In the genomic region with DNA sequence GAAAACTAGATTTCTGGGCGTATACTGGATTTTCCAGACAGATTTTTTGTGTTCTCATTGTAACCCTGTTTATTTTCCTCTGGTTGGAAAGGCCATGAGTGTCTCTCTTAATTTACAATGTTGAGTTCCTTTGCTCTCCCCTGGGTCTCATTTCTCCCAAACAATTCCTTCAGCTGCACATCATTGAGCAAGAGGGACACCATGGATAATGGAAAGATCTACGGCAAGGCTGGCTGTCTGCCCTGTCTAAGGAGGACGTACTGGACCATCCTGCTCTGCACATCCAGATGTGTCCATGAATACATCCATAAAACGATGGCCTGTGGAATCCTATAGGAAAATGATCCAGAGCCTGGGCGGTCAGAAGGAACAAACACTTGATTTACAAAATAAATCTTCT, we compare ENCODE assay signal across 20 cellular contexts.
DNase-seq lines count a peak whose midpoint lies in the region; ATAC-seq and TF ChIP-seq lines count a peak whose summit lies in the region.
"Had no signal": no experiment of that assay in that cellular context is flagged by ENCODE, and none has a peak within 500 bp of the region (broad histone marks: within the 10 kb centered on the region; RNA-seq: fewer than 3 reads in every experiment).

No MANE protein-coding gene starts in this region.

- peaks cover 4% of the 10 kb centered on the region for H3K27me3 Mint-ChIP-seq in Caco-2 (ENCODE audit: insufficient read depth, unreplicated experiment)
- H3K27me3 Mint-ChIP-seq: CD4-positive, alpha-beta T cell had no signal

- no peak overlapping the region for H3K4me3 ChIP-seq in right cardiac atrium (ENCODE audit: low read length)
- no peak overlapping the region for H3K4me3 ChIP-seq in left ventricle myocardium inferior
- H3K4me3 ChIP-seq in neuronal stem cell (ENCODE audit: low read length in 2 of 2), result no peak overlapping the region
- H3K4me3 ChIP-seq in tibial nerve, result no peak overlapping the region
- H3K4me3 ChIP-seq in Caco-2 (ENCODE audit: low read depth, low read length), result no peak overlapping the region
- H3K4me3 ChIP-seq: GM12878, GM23248, HAP-1 had no signal

- intact Hi-C loops in Right ventricle myocardium superior (cut with DNase I) (no loop called here), right cardiac atrium (cut with DNase I) (loop anchor here in 1 of 4 donors (10.0 kb wide), 1 partner anchor 938 kb away; no protein-coding TSS in a partner anchor), left ventricle myocardium inferior (cut with micrococcal nuclease) (no loop called here), Caco-2 (cut with micrococcal nuclease; ENCODE audit: unreplicated experiment) (loop anchor here (10.0 kb wide), 2 partner anchors 88 to 258 kb away; no protein-coding TSS in a partner anchor)

- H3K18ac ChIP-seq in neuronal stem cell (ENCODE audit: low read length), result peak overlapping the region; percentile 79

- H3K4me1 Mint-ChIP-seq in Caco-2 (ENCODE audit: low read depth, unreplicated experiment), result no peaks in the 10 kb centered on the region

- H3K4me1 ChIP-seq in right cardiac atrium (ENCODE audit: control insufficient read depth, insufficient read depth, low read length) (no peaks in the 10 kb centered on the region), left ventricle myocardium inferior (no peaks in the 10 kb centered on the region), neuronal stem cell (ENCODE audit: control insufficient read depth in 2 of 2, insufficient read depth in 1 of 2, low read depth in 1 of 2, low read length in 2 of 2) (peaks cover 0 to 2% of the 10 kb centered on the region in 2 donors), tibial nerve (no peaks in the 10 kb centered on the region), Caco-2 (no peaks in the 10 kb centered on the region)
- H3K4me1 ChIP-seq: HAP-1 had no signal

- H3K79me1 ChIP-seq in neuronal stem cell (ENCODE audit: low read depth, low read length), result no peaks in the 10 kb centered on the region

- no peak overlapping the region for H3K23ac ChIP-seq in neuronal stem cell (ENCODE audit: low read depth, low read length, poor library complexity)

- no peak overlapping the region for H3K4me2 ChIP-seq in neuronal stem cell (ENCODE audit: insufficient read depth, low read length, poor library complexity, severe bottlenecking)

- no peak overlapping the region for H2BK12ac ChIP-seq in neuronal stem cell (ENCODE audit: low read length)

- no peak overlapping the region for H3K9ac ChIP-seq in neuronal stem cell (ENCODE audit: low read depth, low read length, poor library complexity)
- H3K9ac ChIP-seq: GM23248 had no signal

- H2BK15ac ChIP-seq in neuronal stem cell (ENCODE audit: low read length), result no peak overlapping the region

- TF ChIP-seq EP300 in tibial nerve (IDR thresholded peaks at IDR 0.05), result peak in 1 of 2 donors; percentile 88

- no peaks in the 10 kb centered on the region for H3K27me3 ChIP-seq in right cardiac atrium (ENCODE audit: control insufficient read depth, insufficient read depth)
- peaks cover 29% of the 10 kb centered on the region for H3K27me3 ChIP-seq in left ventricle myocardium inferior (ENCODE audit: low read depth)
- H3K27me3 ChIP-seq in neuronal stem cell (ENCODE audit: control insufficient read depth in 3 of 3, insufficient read depth in 3 of 3, low read depth in 1 of 3, low read length in 3 of 3), result no peaks in the 10 kb centered on the region
- H3K27me3 ChIP-seq in tibial nerve, result no peaks in the 10 kb centered on the region
- no peaks in the 10 kb centered on the region for H3K27me3 ChIP-seq in Caco-2 (replicated peaks; ENCODE audit: control insufficient read depth, insufficient read depth, low read length)

- no peak overlapping the region for H3K27ac Mint-ChIP-seq in Caco-2 (ENCODE audit: unreplicated experiment)
- H3K27ac Mint-ChIP-seq: CD4-positive, alpha-beta T cell had no signal

- ATAC-seq in Right ventricle myocardium superior (ENCODE audit: poor library complexity) (peak; percentile 79), right cardiac atrium (no peak)
- ATAC-seq: GM12878 had no signal

- H3K9me3 ChIP-seq in right cardiac atrium (ENCODE audit: control insufficient read depth, low read length) (no peaks in the 10 kb centered on the region), left ventricle myocardium inferior (replicated peaks) (no peaks in the 10 kb centered on the region), neuronal stem cell (replicated peaks in 1 of 2; ENCODE audit: control insufficient read depth in 2 of 2, insufficient read depth in 1 of 2, low read depth in 1 of 2, low read length in 2 of 2) (peaks cover 0 to 2% of the 10 kb centered on the region in 2 donors), tibial nerve (no peaks in the 10 kb centered on the region), Caco-2 (no peaks in the 10 kb centered on the region)
- H3K9me3 ChIP-seq: HAP-1 had no signal

- H4K91ac ChIP-seq in neuronal stem cell (ENCODE audit: low read depth, low read length, poor library complexity), result no peak overlapping the region

- no peak for TF ChIP-seq CTCF in left ventricle myocardium inferior (IDR thresholded peaks at IDR 0.05; ENCODE audit: borderline replicate concordance)
- TF ChIP-seq CTCF in tibial nerve (IDR thresholded peaks at IDR 0.05), result no peak
- no peak for TF ChIP-seq CTCF in Caco-2 (IDR thresholded peaks at IDR 0.05; ENCODE audit: insufficient read depth in 1 of 2, low read depth in 1 of 2, low read length in 1 of 2, severe bottlenecking in 1 of 2, unreplicated experiment in 1 of 2)

- no peak overlapping the region for H4K8ac ChIP-seq in neuronal stem cell (ENCODE audit: low read depth, low read length)

- H2BK120ac ChIP-seq in neuronal stem cell (ENCODE audit: low read depth, low read length), result no peak overlapping the region

- H3K36me3 ChIP-seq in left ventricle myocardium inferior, result no peaks in the 10 kb centered on the region
- no peaks in the 10 kb centered on the region for H3K36me3 ChIP-seq in neuronal stem cell (replicated peaks in 1 of 2; ENCODE audit: control insufficient read depth in 2 of 2, insufficient read depth in 2 of 2, low read length in 2 of 2)
- H3K36me3 ChIP-seq in tibial nerve, result no peaks in the 10 kb centered on the region
- H3K36me3 ChIP-seq in Caco-2 (ENCODE audit: control insufficient read depth, insufficient read depth, low read length), result no peaks in the 10 kb centered on the region
- H3K36me3 ChIP-seq: HAP-1 had no signal

- no peaks in the 10 kb centered on the region for H3K36me3 Mint-ChIP-seq in Caco-2 (ENCODE audit: insufficient read depth, unreplicated experiment)

- H3K27ac ChIP-seq in right cardiac atrium (ENCODE audit: low read length), result no peak overlapping the region
- no peak overlapping the region for H3K27ac ChIP-seq in left ventricle myocardium inferior (replicated peaks)
- H3K27ac ChIP-seq in neuronal stem cell (replicated peaks; ENCODE audit: low read length), result no peak overlapping the region
- no peak overlapping the region for H3K27ac ChIP-seq in tibial nerve
- H3K27ac ChIP-seq: GM23248 had no signal

- no peak for TF ChIP-seq POLR2A in tibial nerve (IDR thresholded peaks at IDR 0.05)

- CTCF ChIA-PET in Caco-2 (lab: Charles Lee), result interaction anchor here (3.1 kb wide), 1 partner anchor 146 kb away, joined by 51 read pairs; no protein-coding TSS in a partner anchor

- no peak overlapping the region for H3K4me3 Mint-ChIP-seq in Caco-2 (ENCODE audit: unreplicated experiment)
- H3K4me3 Mint-ChIP-seq: CD4-positive, alpha-beta T cell had no signal

- WGBS in right cardiac atrium, result 63% methylated on average over 5 of the region's 5 CpGs
- no CpG with 5 or more reads among the region's 5 CpGs for WGBS in neuronal stem cell (ENCODE audit: extremely low coverage in 2 of 2, insufficient read length in 2 of 2, insufficient replicate concordance in 1 of 2), 2 donors
- WGBS in tibial nerve, 2 donors, result 64 to 68% methylated on average over 5 of the region's 5 CpGs

- H2AFZ ChIP-seq in neuronal stem cell (ENCODE audit: low read length), result peak overlapping the region; percentile 25
- H2AFZ ChIP-seq: GM23248 had no signal

- no peak overlapping the region for H2BK5ac ChIP-seq in neuronal stem cell (ENCODE audit: low read length)

- peaks cover 3% of the 10 kb centered on the region for H3K9me3 Mint-ChIP-seq in Caco-2 (ENCODE audit: unreplicated experiment)
- H3K9me3 Mint-ChIP-seq: CD4-positive, alpha-beta T cell had no signal

- POLR2A ChIA-PET in Caco-2 (lab: Charles Lee), result no interaction called here

- H2AK5ac ChIP-seq in neuronal stem cell (ENCODE audit: low read depth, low read length), result no peak overlapping the region

- BruUV-seq in Caco-2 (replicated peaks; lab: Mats Ljungman, UMichigan), result no TSS peak

- H3K4ac ChIP-seq in neuronal stem cell (ENCODE audit: low read length), result no peak overlapping the region

- DNase-seq in Right ventricle myocardium superior, result peak; percentile 53
- DNase-seq in right cardiac atrium, result no peak
- DNase-seq in left ventricle myocardium inferior, result peak; percentile 50
- no peak for DNase-seq in neuronal stem cell (ENCODE audit: low spot score)
- peak; percentile 54 to 74 for DNase-seq in tibial nerve (ENCODE audit: low spot score in 2 of 2)
- no peak for DNase-seq in NCI-H2196 treated with DMSO at 0.1 percent for 48 hours (lab: John Stamatoyannopoulos, UW; ENCODE audit: unreplicated experiment)
- no peak for DNase-seq in midbrain (lab: John Stamatoyannopoulos, UW)
- no peak for DNase-seq in Caco-2
- DNase-seq: Calu3; CD4-positive, alpha-beta T cell; EL; GM23248; IMR-90; NCI-H1417 treated with DMSO at 0.1 percent for 48 hours; NCI-H1930; NCI-H526 treated with DMSO at 0.1 percent for 48 hours; NK-92 treated with Interleukin-12 subunit alpha and Interleukin-12 subunit beta, amount 100 ng/mL, for 24 hours; SHP77 had no signal

- no peak overlapping the region for H3K14ac ChIP-seq in neuronal stem cell (ENCODE audit: low read length)

Comparison
In these comparisons a context has a peak if more than half of its experiments do, and no peak if none do; other contexts are left out.
1. DNase-seq: peak in Right ventricle myocardium superior (single experiment), left ventricle myocardium inferior (single experiment) and tibial nerve (2 of 2); none in right cardiac atrium (0 of 3), neuronal stem cell (single experiment), NCI-H2196 treated with DMSO at 0.1 percent for 48 hours (single experiment), midbrain (single experiment) and Caco-2 (0 of 2).